Comparison of ENCODE assay signal across 8 cellular contexts in the genomic region with DNA sequence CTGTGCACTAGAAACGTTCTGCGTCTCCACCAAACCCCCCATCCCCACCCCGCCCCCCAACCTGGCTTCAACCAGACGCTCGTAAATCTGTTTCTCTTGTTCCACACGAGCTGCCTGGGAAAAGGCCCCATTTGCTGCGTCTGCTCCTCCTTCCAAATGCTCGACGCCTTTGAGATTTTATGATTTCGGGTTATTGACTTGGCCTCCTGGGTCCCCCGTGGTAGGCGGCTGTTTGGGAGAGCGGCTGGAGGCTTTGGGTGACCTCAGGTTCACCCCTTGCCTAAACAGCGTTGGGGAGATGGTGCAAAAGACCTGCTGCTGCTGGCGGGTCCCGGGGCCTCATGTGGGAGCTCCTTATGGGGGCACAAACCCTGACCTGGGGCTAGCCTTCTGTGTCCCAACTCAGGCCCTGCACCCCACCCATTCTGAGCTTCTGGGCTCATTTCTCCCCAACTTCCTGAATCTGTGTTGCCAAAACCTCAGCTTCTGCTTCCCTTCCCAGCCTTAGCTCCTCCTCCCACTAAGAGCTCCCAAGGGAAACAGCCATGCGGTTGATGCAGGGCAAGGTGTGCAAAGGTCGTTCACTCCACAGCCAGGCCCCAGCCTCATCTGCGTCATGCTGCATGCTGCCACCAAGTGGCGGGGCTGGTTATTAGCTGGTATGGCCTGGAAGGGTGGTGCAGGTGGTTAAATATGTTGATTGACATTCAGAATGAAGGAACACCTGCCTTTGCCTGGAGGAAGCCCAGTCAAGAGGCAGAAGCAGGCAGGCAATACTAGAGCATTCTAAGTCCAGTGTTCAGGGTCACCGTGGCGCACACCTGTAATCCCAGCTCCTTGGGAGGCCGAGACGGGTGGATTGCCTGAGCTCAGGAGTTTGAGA. TPM values are rescaled to one million over a fixed set of nuclear protein-coding genes. Genes with fewer than 3 reads are reported as not detected.
DNase-seq lines count a peak whose midpoint lies in the region; ATAC-seq and TF ChIP-seq lines count a peak whose summit lies in the region.

No MANE protein-coding gene starts in this region.

- H3K27me3 ChIP-seq in BE2C (peaks cover 4% of the 10 kb centered on the region; the same call in 1 of the 2 replicates), upper lobe of left lung (no peaks in the 10 kb centered on the region)

- 56 to 70% methylated on average over 21 to 24 of the region's 24 CpGs for WGBS in upper lobe of left lung, 2 donors

- DNase-seq in BE2C (peak; percentile 62), GM13977 (ENCODE audit: low spot score) (peak; percentile 81), NCI-H187 treated with DMSO at 0.1 percent for 48 hours (lab: John Stamatoyannopoulos, UW) (peak; percentile 79), iPS DF 19.7 (ENCODE audit: low read depth, low spot score) (peak; percentile 61), upper lobe of left lung (peak; percentile 27 to 59)
- DNase-seq in stimulated activated naive CD4-positive, alpha-beta T cell (lab: John Stamatoyannopoulos, UW) = no peak

- H3K27ac ChIP-seq in VCaP = no peak overlapping the region
- peak overlapping the region in 1 of 4 donors; percentile 19 for H3K27ac ChIP-seq in upper lobe of left lung

- no peaks in the 10 kb centered on the region for H3K36me3 ChIP-seq in BE2C
- no peaks in the 10 kb centered on the region for H3K36me3 ChIP-seq in upper lobe of left lung

- peaks cover 18% of the 10 kb centered on the region for H3K4me1 ChIP-seq in BE2C
- peaks cover 8 to 21% (median 10%) of the 10 kb centered on the region in 4 donors for H3K4me1 ChIP-seq in upper lobe of left lung

- TF ChIP-seq CTCF in BE2C (IDR thresholded peaks at IDR 0.05; ENCODE audit: low read depth, low read length) (peak; percentile 55), GM13977 (IDR thresholded peaks at IDR 0.05; ENCODE audit: extremely low read depth, insufficient read depth, missing control alignments) (peak; percentile 60), VCaP (conservative IDR thresholded peaks at IDR 0.05) (peak; percentile 74), upper lobe of left lung (IDR thresholded peaks at IDR 0.05) (peak in 3 of 6 experiments; percentile 22 to 44 (median 31))

- no peak for TF ChIP-seq POLR2A in upper lobe of left lung (IDR thresholded peaks at IDR 0.05)

- peak; percentile 40 to 70 for ATAC-seq in upper lobe of left lung (ENCODE audit: low FRiP score in 2 of 2)
- ATAC-seq in GM21619 (IDR thresholded peaks at IDR 0.05; ENCODE audit: unreplicated experiment) = no peak

- no peaks in the 10 kb centered on the region for H3K9me3 ChIP-seq in BE2C
- no peaks in the 10 kb centered on the region for H3K9me3 ChIP-seq in upper lobe of left lung

- no peak overlapping the region for H3K4me3 ChIP-seq in BE2C (ENCODE audit: low read depth, low read length)
- no peak overlapping the region for H3K4me3 ChIP-seq in upper lobe of left lung

- no peak for TF ChIP-seq EP300 in upper lobe of left lung (IDR thresholded peaks at IDR 0.05)

- in situ Hi-C loops in GM13977 (cut with MboI; ENCODE audit: low pct_unique_long_range_greater_than_20kb, low sequenced_read_pairs, unreplicated experiment) = no loop called here

RNA-seq across cellular contexts. Expression of gene ELN, which starts 49.1 kb away (rescaled TPM):
- 35.3 TPM for polyA plus RNA-seq in BE2C (2012; ENCODE audit: insufficient read depth, insufficient read length, low read depth)
- 100 to 1,000 TPM in 5 of 6 donors, 10 to 100 TPM in 1; 24.4 to 582 (median 229) TPM for total RNA-seq in upper lobe of left lung

Comparison
In these comparisons a context has a peak if more than half of its experiments do, and no peak if none do; other contexts are left out.
1. DNase-seq: peak in BE2C (single experiment), GM13977 (single experiment), NCI-H187 treated with DMSO at 0.1 percent for 48 hours (single experiment), iPS DF 19.7 (single experiment) and upper lobe of left lung (2 of 2); none in stimulated activated naive CD4-positive, alpha-beta T cell (0 of 6).